8 cellular contexts compared by ENCODE assay signal in the genomic region with DNA sequence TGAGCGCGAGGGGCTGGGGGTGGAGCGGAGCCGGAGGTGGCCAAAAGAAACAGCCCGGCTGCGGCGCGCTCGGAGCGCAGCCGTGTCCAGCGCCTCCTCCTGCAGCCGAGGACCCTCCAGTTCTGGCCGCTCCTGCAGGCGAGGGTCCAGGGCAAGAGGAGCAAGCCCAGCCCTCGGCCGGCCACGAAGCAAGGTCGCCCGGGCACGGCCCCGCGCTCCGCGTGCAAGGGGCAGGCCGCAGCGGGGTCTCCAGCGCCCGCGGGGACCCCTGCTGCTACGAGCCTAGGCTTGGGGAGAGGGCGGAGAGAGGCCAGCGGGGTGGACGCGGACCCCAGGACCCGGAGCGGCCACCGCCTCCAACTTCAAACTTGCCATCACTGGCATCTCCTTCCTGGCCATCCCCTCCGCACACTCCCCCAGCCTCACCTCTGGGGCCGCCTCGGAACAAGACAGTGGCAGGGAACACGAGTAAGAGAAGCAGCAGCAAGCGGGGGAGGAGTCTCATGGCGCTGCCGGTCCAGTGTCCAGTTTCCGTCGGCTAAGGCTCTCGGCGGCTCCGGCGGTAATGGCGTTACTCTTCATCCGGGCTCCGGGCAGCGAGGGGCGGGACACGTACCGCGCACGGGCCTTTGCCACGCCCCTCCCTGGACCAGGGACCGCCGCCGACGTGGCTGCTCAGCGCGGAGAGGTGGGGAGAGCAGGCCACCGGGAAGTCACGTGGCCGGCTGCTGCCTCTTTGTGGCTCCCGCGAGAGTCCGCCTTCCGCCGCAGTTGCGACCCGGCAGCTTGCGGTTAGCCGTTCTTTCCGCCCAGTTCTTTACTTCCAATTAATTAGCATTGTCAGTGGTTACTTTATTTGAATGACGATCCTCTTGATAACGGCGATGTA. TPM values are rescaled to one million over a fixed set of nuclear protein-coding genes. Genes with fewer than 3 reads are reported as not detected.
DNase-seq lines count a peak whose midpoint lies in the region; ATAC-seq, FAIRE-seq and TF ChIP-seq lines count a peak whose summit lies in the region.

SSR1 (minus strand) TSS at position 584 of the 889 bp plus-strand sequence; CDS start at position 505, 79 bp downstream.

- peaks cover 16% of the 10 kb centered on the region for H3K36me3 Mint-ChIP-seq in type B pancreatic cell

- no peaks in the 10 kb centered on the region for H3K9me3 Mint-ChIP-seq in type B pancreatic cell

- peaks cover 8 to 29% of the 10 kb centered on the region in 2 donors for H3K4me1 ChIP-seq in adrenal gland (replicated peaks in 1 of 2)
- H3K4me1 ChIP-seq in heart left ventricle, result peaks cover 0 to 58% (median 21%) of the 10 kb centered on the region in 12 donors

- no peaks in the 10 kb centered on the region for H3K9me3 ChIP-seq in adrenal gland (replicated peaks in 1 of 3)
- H3K9me3 ChIP-seq in heart left ventricle, result no peaks in the 10 kb centered on the region

- peak within 1 kb of the TSS; percentile 93 for H3K4me3 Mint-ChIP-seq in type B pancreatic cell

- H3K27me3 Mint-ChIP-seq in type B pancreatic cell, result no peaks in the 10 kb centered on the region

- TF ChIP-seq CTCF in adrenal gland (IDR thresholded peaks at IDR 0.05), result no peak
- peak in 1 of 12 donors; percentile 6 for TF ChIP-seq CTCF in heart left ventricle (IDR thresholded peaks at IDR 0.05)
- no peak for TF ChIP-seq CTCF in type B pancreatic cell (conservative IDR thresholded peaks at IDR 0.05)

- peak; percentile 97 for ATAC-seq in HG02852 (IDR thresholded peaks at IDR 0.05; ENCODE audit: unreplicated experiment)
- ATAC-seq in heart left ventricle, result peak; percentile 100

- H3K27ac ChIP-seq in adrenal gland (peak within 1 kb of the TSS; percentile 66 to 99 (median 95)), heart left ventricle (peak within 1 kb of the TSS; percentile 51 to 97 (median 94))

- H3K4me1 Mint-ChIP-seq in type B pancreatic cell (ENCODE audit: unreplicated experiment), result peaks cover 6% of the 10 kb centered on the region

- H3K4me3 ChIP-seq in adrenal gland (peak within 1 kb of the TSS; percentile 43 to 97 (median 70)), heart left ventricle (peak within 1 kb of the TSS; percentile 78 to 100 (median 90))

- H3K27ac Mint-ChIP-seq in type B pancreatic cell, result peak within 1 kb of the TSS; percentile 89

- intact Hi-C loops in adrenal gland (cut with DNase I), result no loop called here
- intact Hi-C loops in heart left ventricle (cut with DNase I), result loop anchor here (1.0 to 10.0 kb wide), 5 partner anchors 72 to 302 kb away; partner anchors contain the start of genes CAGE1 (in 10 of the 10) and RIOK1 (in 10 of the 10)

- H3K27me3 ChIP-seq in adrenal gland, result no peaks in the 10 kb centered on the region
- H3K27me3 ChIP-seq in heart left ventricle, result no peaks in the 10 kb centered on the region

- FAIRE-seq in GM12892 (lab: Jason Lieb, UNC), result peak; percentile 97

- 0 to 1% (median 0%) methylated on average over 45 to 83 of the region's 83 CpGs for WGBS in adrenal gland, 4 donors
- WGBS in heart left ventricle, 4 donors, result 0% methylated on average over 40 to 83 of the region's 83 CpGs

- TF ChIP-seq POLR2A in GM12892 (IDR thresholded peaks at IDR 0.05; ENCODE audit: low read depth, low read length), result peak; percentile 91
- TF ChIP-seq POLR2A in adrenal gland (IDR thresholded peaks at IDR 0.05), result peak; percentile 63 to 94
- peak in 1 of 2 donors; percentile 89 for TF ChIP-seq POLR2A in heart left ventricle (IDR thresholded peaks at IDR 0.05)

- H3K36me3 ChIP-seq in adrenal gland (replicated peaks in 1 of 2) (peaks cover 0 to 19% of the 10 kb centered on the region in 2 donors), heart left ventricle (peaks cover 0 to 22% (median 20%) of the 10 kb centered on the region in 9 donors)

- DNase-seq in GM12892 (ENCODE audit: insufficient read length), result peak; percentile 97
- peak; percentile 98 for DNase-seq in NCI-H146 (lab: John Stamatoyannopoulos, UW)
- DNase-seq in T-helper 1 cell, result peak; percentile 83 to 98 (median 89)
- DNase-seq in adrenal gland, result peak; percentile 97 to 99 (median 98)
- DNase-seq in heart left ventricle, result peak; percentile 98 to 99 (median 99)
- DNase-seq in pons (ENCODE audit: low spot score), result peak; percentile 95
- peak; percentile 99 for DNase-seq in type B pancreatic cell (ENCODE audit: extremely low spot score, unreplicated experiment)

RNA-seq across cellular contexts. Expression of gene SSR1, which starts in this region (rescaled TPM):
- 97.7 TPM for polyA plus RNA-seq in GM12892 (2012; ENCODE audit: missing spikeins)
- total RNA-seq in adrenal gland (100 to 1,000 TPM in 4 of 8 donors, 10 to 100 TPM in 4; 42.9 to 281 (median 106) TPM), heart left ventricle (100 to 1,000 TPM in 1 of 9 donors, 10 to 100 TPM in 8; 20.6 to 106 (median 67.9) TPM), type B pancreatic cell (ENCODE audit: low replicate concordance) (116 and 124 TPM in 2 replicates)
- polyA plus RNA-seq in adrenal gland (100 to 1,000 TPM in 1 of 3 donors, 10 to 100 TPM in 1, 1 to 10 TPM in 1; 9.7 to 211 (median 15.1) TPM), heart left ventricle (10 to 100 TPM in 1 of 2 donors, 1 to 10 TPM in 1; 8.6 to 80.0 TPM)

Comparison
In these comparisons a context has a peak if more than half of its experiments do, and no peak if none do; other contexts are left out.
1. Peak in every context shown above with its lines: DNase-seq, ATAC-seq, H3K4me3 ChIP-seq and H3K27ac ChIP-seq.
2. intact Hi-C loops: an anchor here in heart left ventricle (1.0 to 10.0 kb wide); none called in adrenal gland.